Comparison of ENCODE assay signal across 22 cellular contexts in genomic region chr7:158188676-158189075, GRCh38.
"Had no signal": no experiment of that assay in that cellular context is flagged by ENCODE, and none has a peak within 500 bp of the region (broad histone marks: within the 10 kb centered on the region; RNA-seq: fewer than 3 reads in every experiment).

No MANE protein-coding gene starts in this region.

- H3K4me3 ChIP-seq: K562, SJSA1, SK-N-MC had no signal

- DNase-seq: Kasumi-1, MM.1S, NCI-H1092 treated with DMSO at 0.1 percent for 48 hours, NCI-H1436, NCI-H187, NCI-H2029, NCI-H2081 treated with DMSO at 0.1 percent for 48 hours, NCI-H2171, NCI-H226, NCI-H446, NCI-H510A, NCI-H524 treated with DMSO at 0.1 percent for 48 hours, NCI-H69, NCI-H774, Right ventricle myocardium superior, RPMI8226, SIG-M5 had no signal

- H3K27ac ChIP-seq: KMS-11, SJSA1, SK-N-MC had no signal

- H3K27me3 ChIP-seq: SJSA1 had no signal

- H3K4me1 ChIP-seq: SJSA1 had no signal

- ATAC-seq: K562 had no signal

- H3K36me3 ChIP-seq: SJSA1 had no signal

- FAIRE-seq: K562, RCC 7860 had no signal
